24 cellular contexts compared by ENCODE assay signal in genomic region chr4:133450813-133451212, GRCh38.
DNase-seq lines count a peak whose midpoint lies in the region; FAIRE-seq and TF ChIP-seq lines count a peak whose summit lies in the region.
"Had no signal": no experiment of that assay in that cellular context is flagged by ENCODE, and none has a peak within 500 bp of the region (broad histone marks: within the 10 kb centered on the region; RNA-seq: fewer than 3 reads in every experiment).

No MANE protein-coding gene starts in this region.

- H3K18ac ChIP-seq in neuronal stem cell (ENCODE audit: low read length) = no peak overlapping the region

- no peak overlapping the region for H4K8ac ChIP-seq in neuronal stem cell (ENCODE audit: low read depth, low read length)

- H3K4me1 ChIP-seq in kidney (ENCODE audit: control insufficient read depth in 1 of 2, insufficient read depth in 1 of 2, low read depth in 1 of 2, low read length in 2 of 2) (no peaks in the 10 kb centered on the region), neuronal stem cell (ENCODE audit: control insufficient read depth in 2 of 2, insufficient read depth in 1 of 2, low read depth in 1 of 2, low read length in 2 of 2) (no peaks in the 10 kb centered on the region)
- H3K4me1 ChIP-seq: A549, BE2C, BLaER1 had no signal

- H3K9me3 ChIP-seq in kidney (ENCODE audit: control insufficient read depth in 1 of 2, low read length in 2 of 2) (no peaks in the 10 kb centered on the region), neuronal stem cell (replicated peaks in 1 of 2; ENCODE audit: control insufficient read depth in 2 of 2, insufficient read depth in 1 of 2, low read depth in 1 of 2, low read length in 2 of 2) (no peaks in the 10 kb centered on the region)
- H3K9me3 ChIP-seq: A549, BE2C, BLaER1 had no signal

- no peak overlapping the region for H2AK5ac ChIP-seq in neuronal stem cell (ENCODE audit: low read depth, low read length)

- intact Hi-C loops in kidney (cut with DNase I) = no loop called here

- FAIRE-seq in kidney (lab: Jason Lieb, UNC) = no peak
- FAIRE-seq: A549, GM12878, GM12892, GM18507 had no signal

- no peak overlapping the region for H4K91ac ChIP-seq in neuronal stem cell (ENCODE audit: low read depth, low read length, poor library complexity)

- H2BK120ac ChIP-seq in neuronal stem cell (ENCODE audit: low read depth, low read length) = no peak overlapping the region

- H2BK5ac ChIP-seq in neuronal stem cell (ENCODE audit: low read length) = no peak overlapping the region

- H3K79me1 ChIP-seq in neuronal stem cell (ENCODE audit: low read depth, low read length) = no peaks in the 10 kb centered on the region

- H3K36me3 ChIP-seq in kidney (ENCODE audit: control insufficient read depth in 1 of 2, insufficient read depth in 2 of 2, low read length in 2 of 2) = no peaks in the 10 kb centered on the region
- no peaks in the 10 kb centered on the region for H3K36me3 ChIP-seq in neuronal stem cell (replicated peaks in 1 of 2; ENCODE audit: control insufficient read depth in 2 of 2, insufficient read depth in 2 of 2, low read length in 2 of 2)
- H3K36me3 ChIP-seq: BE2C, BLaER1 had no signal

- no peak overlapping the region for H2AFZ ChIP-seq in neuronal stem cell (ENCODE audit: low read length)

- no peak overlapping the region for H3K4ac ChIP-seq in neuronal stem cell (ENCODE audit: low read length)

- H2BK15ac ChIP-seq in neuronal stem cell (ENCODE audit: low read length) = no peak overlapping the region

- H3K14ac ChIP-seq in neuronal stem cell (ENCODE audit: low read length) = no peak overlapping the region

- DNase-seq in kidney (peak; percentile 56), neuronal stem cell (ENCODE audit: low spot score) (no peak), MV-4-11 (lab: John Stamatoyannopoulos, UW) (no peak), substantia nigra (lab: John Stamatoyannopoulos, UW) (no peak), ACHN (no peak)
- DNase-seq: 8988T; BE2C; C1 segment of cervical spinal cord; CD4-positive, alpha-beta memory T cell; CD4-positive, CD25-positive, alpha-beta regulatory T cell; CD8-positive, alpha-beta memory T cell; COR-L47; DMS 273 treated with DMSO at 0.1 percent for 48 hours; DMS153; DMS53; DMS79; DND-41; EL; GDM1 had no signal

- TF ChIP-seq CTCF in kidney (IDR thresholded peaks at IDR 0.05; ENCODE audit: borderline replicate concordance, extremely low read depth, insufficient read depth) = no peak

- no peak overlapping the region for H3K27ac ChIP-seq in kidney (ENCODE audit: low read depth in 2 of 2, low read length in 2 of 2)
- no peak overlapping the region for H3K27ac ChIP-seq in neuronal stem cell (replicated peaks; ENCODE audit: low read length)
- H3K27ac ChIP-seq in substantia nigra (ENCODE audit: low read depth, low read length, poor library complexity, severe bottlenecking) = no peak overlapping the region
- H3K27ac ChIP-seq: A549, BLaER1 had no signal

- no peaks in the 10 kb centered on the region for H3K27me3 ChIP-seq in neuronal stem cell (ENCODE audit: control insufficient read depth in 3 of 3, insufficient read depth in 3 of 3, low read depth in 1 of 3, low read length in 3 of 3)
- H3K27me3 ChIP-seq: BE2C, BLaER1 had no signal

- in situ Hi-C loops in ACHN (cut with HindIII; ENCODE audit: low pct_ligation_motif_present, low pct_unique_long_range_greater_than_20kb, low sequenced_read_pairs) = no loop called here

- H3K9ac ChIP-seq in kidney (ENCODE audit: low read length in 2 of 2) (no peak overlapping the region), neuronal stem cell (ENCODE audit: low read depth, low read length, poor library complexity) (no peak overlapping the region)
- H3K9ac ChIP-seq: BLaER1 had no signal

- H3K4me3 ChIP-seq in kidney (ENCODE audit: low read length in 2 of 2) (no peak overlapping the region), neuronal stem cell (ENCODE audit: low read length in 2 of 2) (no peak overlapping the region)
- H3K4me3 ChIP-seq: A549, BLaER1, GM12878 had no signal

- peak overlapping the region; percentile 58 for H2BK12ac ChIP-seq in neuronal stem cell (ENCODE audit: low read length)

- H3K4me2 ChIP-seq in neuronal stem cell (ENCODE audit: insufficient read depth, low read length, poor library complexity, severe bottlenecking) = no peak overlapping the region
- H3K4me2 ChIP-seq: A549, BLaER1 had no signal

- no peak overlapping the region for H3K23ac ChIP-seq in neuronal stem cell (ENCODE audit: low read depth, low read length, poor library complexity)

- WGBS in neuronal stem cell (ENCODE audit: extremely low coverage in 2 of 2, insufficient read length in 2 of 2, insufficient replicate concordance in 1 of 2), 2 donors = no CpG with 5 or more reads among the region's 17 CpGs
